In genomic region chr15:60798821-60799220, GRCh38 we compare ENCODE assay signal across 10 cellular contexts.
DNase-seq lines count a peak whose midpoint lies in the region; ATAC-seq and TF ChIP-seq lines count a peak whose summit lies in the region.
"Had no signal": no experiment of that assay in that cellular context is flagged by ENCODE, and none has a peak within 500 bp of the region (broad histone marks: within the 10 kb centered on the region; RNA-seq: fewer than 3 reads in every experiment).

No MANE protein-coding gene starts in this region.

- H3K36me3 Mint-ChIP-seq in activated naive CD4-positive, alpha-beta T cell treated with anti-CD3 and anti-CD28 coated beads for 36 hours (ENCODE audit: low read depth), result peaks cover 17% of the 10 kb centered on the region
- peaks cover 10% of the 10 kb centered on the region for H3K36me3 Mint-ChIP-seq in activated naive CD4-positive, alpha-beta T cell treated with anti-CD3 and anti-CD28 coated beads, Interleukin-2, amount 10 ng/mL, durations not matched to agents 7 days and 5 days
- H3K36me3 Mint-ChIP-seq in Calu3 (ENCODE audit: insufficient read depth, unreplicated experiment), result no peaks in the 10 kb centered on the region
- H3K36me3 Mint-ChIP-seq: CD14-positive monocyte had no signal

- H3K9me3 Mint-ChIP-seq in activated naive CD4-positive, alpha-beta T cell treated with anti-CD3 and anti-CD28 coated beads for 36 hours, result peaks cover 14% of the 10 kb centered on the region
- H3K9me3 Mint-ChIP-seq in activated naive CD4-positive, alpha-beta T cell treated with anti-CD3 and anti-CD28 coated beads, Interleukin-2, amount 10 ng/mL, durations not matched to agents 7 days and 5 days, result peaks cover 18% of the 10 kb centered on the region
- no peaks in the 10 kb centered on the region for H3K9me3 Mint-ChIP-seq in Calu3 (ENCODE audit: low read depth, unreplicated experiment)

- H3K4me3 ChIP-seq in upper lobe of right lung, result no peak overlapping the region
- H3K4me3 ChIP-seq in mesendoderm (ENCODE audit: low read length), result no peak overlapping the region

- no TSS peak for BruUV-seq in Calu3 (replicated peaks; lab: Mats Ljungman, UMichigan)

- H3K4me1 ChIP-seq in upper lobe of right lung (peaks cover 17% of the 10 kb centered on the region), mesendoderm (ENCODE audit: control insufficient read depth, low read depth, low read length) (peaks cover 4% of the 10 kb centered on the region)

- peak; percentile 42 to 73 for ATAC-seq in left cardiac atrium
- peak; percentile 74 for ATAC-seq in upper lobe of right lung

- no peak overlapping the region for H2BK15ac ChIP-seq in mesendoderm (replicated peaks; ENCODE audit: low read depth)

- H3K27me3 Mint-ChIP-seq in activated naive CD4-positive, alpha-beta T cell treated with anti-CD3 and anti-CD28 coated beads for 36 hours (ENCODE audit: low read depth), result no peaks in the 10 kb centered on the region
- no peaks in the 10 kb centered on the region for H3K27me3 Mint-ChIP-seq in activated naive CD4-positive, alpha-beta T cell treated with anti-CD3 and anti-CD28 coated beads, Interleukin-2, amount 10 ng/mL, durations not matched to agents 7 days and 5 days
- H3K27me3 Mint-ChIP-seq in Calu3 (ENCODE audit: unreplicated experiment), result peaks cover 17% of the 10 kb centered on the region

- H3K36me3 ChIP-seq in upper lobe of right lung (no peaks in the 10 kb centered on the region), mesendoderm (ENCODE audit: control insufficient read depth, insufficient read depth, low read length) (no peaks in the 10 kb centered on the region)

- intact Hi-C loops in activated naive CD4-positive, alpha-beta T cell treated with anti-CD3 and anti-CD28 coated beads for 36 hours (cut with micrococcal nuclease), result loop anchor here (1.0 to 5.0 kb wide), 2 partner anchors 8 to 292 kb away; no protein-coding TSS in a partner anchor
- intact Hi-C loops in left cardiac atrium (cut with DNase I), result no loop called here
- intact Hi-C loops in upper lobe of right lung (cut with DNase I), result no loop called here
- intact Hi-C loops in Calu3 (cut with micrococcal nuclease; ENCODE audit: unreplicated experiment), result no loop called here

- CTCF ChIA-PET in activated naive CD4-positive, alpha-beta T cell treated with anti-CD3 and anti-CD28 coated beads for 36 hours (lab: Charles Lee), result interaction anchor here (0.6 to 2.9 kb wide), 21 partner anchors 10 to 440 kb away, joined by 3 to 25 read pairs (median 4); no protein-coding TSS in a partner anchor
- CTCF ChIA-PET in activated naive CD4-positive, alpha-beta T cell treated with anti-CD3 and anti-CD28 coated beads, Interleukin-2, amount 10 ng/mL, durations not matched to agents 7 days and 5 days (lab: Charles Lee), result interaction anchor here (0.7 to 2.3 kb wide), 5 partner anchors 10 to 149 kb away, joined by 3 to 16 read pairs (median 4); no protein-coding TSS in a partner anchor
- CTCF ChIA-PET in Calu3 (lab: Charles Lee), result interaction anchor here (0.6 kb wide), 1 partner anchor 31 kb away, joined by 5 read pairs; no protein-coding TSS in a partner anchor

- H2BK5ac ChIP-seq in mesendoderm (ENCODE audit: low read length), result no peak overlapping the region

- peaks cover 83% of the 10 kb centered on the region for H3K4me1 Mint-ChIP-seq in activated naive CD4-positive, alpha-beta T cell treated with anti-CD3 and anti-CD28 coated beads for 36 hours (ENCODE audit: low read depth)
- peaks cover 45% of the 10 kb centered on the region for H3K4me1 Mint-ChIP-seq in activated naive CD4-positive, alpha-beta T cell treated with anti-CD3 and anti-CD28 coated beads, Interleukin-2, amount 10 ng/mL, durations not matched to agents 7 days and 5 days
- peaks cover 10% of the 10 kb centered on the region for H3K4me1 Mint-ChIP-seq in Calu3 (ENCODE audit: low read depth, unreplicated experiment)
- H3K4me1 Mint-ChIP-seq: CD14-positive monocyte had no signal

- no peak overlapping the region for H4K5ac ChIP-seq in mesendoderm (ENCODE audit: low read length)

- no peak overlapping the region for H2AK5ac ChIP-seq in mesendoderm (ENCODE audit: low read length)

- H3K23ac ChIP-seq in mesendoderm (ENCODE audit: low read length), result no peak overlapping the region

- no peaks in the 10 kb centered on the region for H3K79me1 ChIP-seq in mesendoderm (ENCODE audit: low read length)

- no peak overlapping the region for H2BK120ac ChIP-seq in mesendoderm (ENCODE audit: low read depth, low read length)

- no peak overlapping the region for H4K8ac ChIP-seq in mesendoderm (ENCODE audit: low read depth, low read length)

- DNase-seq in activated naive CD4-positive, alpha-beta T cell treated with anti-CD3 and anti-CD28 coated beads for 36 hours, result peak; percentile 87
- no peak for DNase-seq in activated naive CD4-positive, alpha-beta T cell treated with anti-CD3 and anti-CD28 coated beads, Interleukin-2, amount 10 ng/mL, durations not matched to agents 7 days and 5 days
- peak; percentile 66 for DNase-seq in activated CD8-positive, alpha-beta memory T cell treated with anti-CD3 and anti-CD28 coated beads, Interleukin-2, amount 50 U/mL, for 48 hours
- DNase-seq in left cardiac atrium (no peak), upper lobe of right lung (no peak), mesendoderm (no peak), NCI-H2107 (lab: John Stamatoyannopoulos, UW) (no peak), Calu3 (no peak)
- DNase-seq: occipital lobe had no signal

- H3K18ac ChIP-seq in mesendoderm (ENCODE audit: low read length), result no peak overlapping the region

- no peaks in the 10 kb centered on the region for H3K79me2 ChIP-seq in mesendoderm (ENCODE audit: control insufficient read depth, insufficient read depth, low read length)

- WGBS in mesendoderm (ENCODE audit: extremely low coverage, insufficient coverage, low lambda C conversion rate), result no CpG with 5 or more reads among the region's 4 CpGs

- TF ChIP-seq CTCF in upper lobe of right lung (IDR thresholded peaks at IDR 0.05), result no peak
- no peak for TF ChIP-seq CTCF in Calu3 (IDR thresholded peaks at IDR 0.05; ENCODE audit: unreplicated experiment)

- H3K9ac ChIP-seq in mesendoderm (ENCODE audit: low read length), result no peak overlapping the region

- no peak overlapping the region for H3K4ac ChIP-seq in mesendoderm (ENCODE audit: low read depth, low read length)

- H3K4me3 Mint-ChIP-seq in activated naive CD4-positive, alpha-beta T cell treated with anti-CD3 and anti-CD28 coated beads for 36 hours, result peak overlapping the region; percentile 34
- H3K4me3 Mint-ChIP-seq in activated naive CD4-positive, alpha-beta T cell treated with anti-CD3 and anti-CD28 coated beads, Interleukin-2, amount 10 ng/mL, durations not matched to agents 7 days and 5 days, result no peak overlapping the region
- H3K4me3 Mint-ChIP-seq in Calu3 (ENCODE audit: low read depth, unreplicated experiment), result no peak overlapping the region
- H3K4me3 Mint-ChIP-seq: CD14-positive monocyte had no signal

- no peak overlapping the region for H3K4me2 ChIP-seq in mesendoderm (ENCODE audit: low read length)

- no peaks in the 10 kb centered on the region for H3K9me3 ChIP-seq in upper lobe of right lung

- H3K56ac ChIP-seq in mesendoderm (ENCODE audit: low read length), result no peak overlapping the region

- peak overlapping the region; percentile 98 for H3K27ac Mint-ChIP-seq in activated naive CD4-positive, alpha-beta T cell treated with anti-CD3 and anti-CD28 coated beads for 36 hours
- H3K27ac Mint-ChIP-seq in activated naive CD4-positive, alpha-beta T cell treated with anti-CD3 and anti-CD28 coated beads, Interleukin-2, amount 10 ng/mL, durations not matched to agents 7 days and 5 days, result no peak overlapping the region
- no peak overlapping the region for H3K27ac Mint-ChIP-seq in Calu3 (ENCODE audit: unreplicated experiment)
- H3K27ac Mint-ChIP-seq: CD14-positive monocyte had no signal

- H3K27me3 ChIP-seq in upper lobe of right lung (no peaks in the 10 kb centered on the region), mesendoderm (ENCODE audit: insufficient read depth, low read length, poor library complexity) (no peaks in the 10 kb centered on the region)

- no peak overlapping the region for H3K27ac ChIP-seq in upper lobe of right lung
- H3K27ac ChIP-seq in mesendoderm (ENCODE audit: low read depth, low read length), result no peak overlapping the region

Comparison
In these comparisons a context has a peak if more than half of its experiments do, and no peak if none do; other contexts are left out.
1. DNase-seq: peak in activated naive CD4-positive, alpha-beta T cell treated with anti-CD3 and anti-CD28 coated beads for 36 hours (single experiment) and activated CD8-positive, alpha-beta memory T cell treated with anti-CD3 and anti-CD28 coated beads, Interleukin-2, amount 50 U/mL, for 48 hours (single experiment); none in activated naive CD4-positive, alpha-beta T cell treated with anti-CD3 and anti-CD28 coated beads, Interleukin-2, amount 10 ng/mL, durations not matched to agents 7 days and 5 days (single experiment), left cardiac atrium (single experiment), upper lobe of right lung (single experiment), mesendoderm (single experiment), NCI-H2107 (single experiment) and Calu3 (single experiment).